In the genomic region with DNA sequence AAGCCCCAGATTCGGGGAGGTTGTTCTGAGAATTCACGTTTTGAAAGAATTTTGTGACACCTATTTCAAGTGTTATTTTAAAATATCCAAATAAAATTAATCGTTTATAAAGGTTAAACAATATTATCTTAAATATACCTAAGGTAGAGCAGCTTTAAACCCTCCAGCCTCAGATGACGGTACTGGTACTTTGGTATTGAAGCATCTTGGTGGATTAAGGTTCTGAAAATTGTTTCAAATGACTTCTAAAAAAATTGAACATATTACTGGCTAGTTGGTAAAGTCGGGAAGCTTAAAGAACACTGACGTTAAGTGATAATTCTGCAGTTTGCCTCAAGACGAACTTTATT, we compare ENCODE assay signal across 9 cellular contexts. TPM values are rescaled to one million over a fixed set of nuclear protein-coding genes. Genes with fewer than 3 reads are reported as not detected.
A peak's percentile ranks its signal among the peaks of the same experiment; 100 is the strongest.
DNase-seq lines count a peak whose midpoint lies in the region; ATAC-seq, FAIRE-seq and TF ChIP-seq lines count a peak whose summit lies in the region.
"Had no signal": no experiment of that assay in that cellular context is flagged by ENCODE, and none has a peak within 500 bp of the region (broad histone marks: within the 10 kb centered on the region; RNA-seq: fewer than 3 reads in every experiment).

No MANE protein-coding gene starts in this region.

- peaks cover 22% of the 10 kb centered on the region for H3K4me1 Mint-ChIP-seq in activated CD4-positive, alpha-beta memory T cell treated with anti-CD3 and anti-CD28 coated beads for 36 hours (ENCODE audit: low read depth)

- H3K9me3 ChIP-seq in HEK293 (ENCODE audit: control insufficient read depth, insufficient read depth, low read depth, low read length): no peaks in the 10 kb centered on the region
- no peaks in the 10 kb centered on the region for H3K9me3 ChIP-seq in right cardiac atrium (ENCODE audit: control insufficient read depth, low read length)
- H3K9me3 ChIP-seq in small intestine (ENCODE audit: control insufficient read depth, low read depth): no peaks in the 10 kb centered on the region

- ATAC-seq in right cardiac atrium (no peak), HG02981 (IDR thresholded peaks at IDR 0.05; ENCODE audit: unreplicated experiment) (no peak), GM21447 (IDR thresholded peaks at IDR 0.05; ENCODE audit: unreplicated experiment) (no peak), HG03571 (IDR thresholded peaks at IDR 0.05; ENCODE audit: unreplicated experiment) (no peak)

- H3K27ac ChIP-seq in HEK293 (ENCODE audit: extremely low read depth, low read depth, low read length) (peak overlapping the region; percentile 87; the same call in 1 of the 2 replicates), right cardiac atrium (ENCODE audit: low read length) (peak overlapping the region; percentile 92), small intestine (ENCODE audit: low read depth in 1 of 2, low read length in 1 of 2) (peak overlapping the region; percentile 69 to 96)

- H3K36me3 ChIP-seq in HEK293 (ENCODE audit: control insufficient read depth in 2 of 2, insufficient read depth in 1 of 2, low read length in 2 of 2) (peaks cover 19 to 35% of the 10 kb centered on the region in 2 experiments), small intestine (ENCODE audit: control insufficient read depth in 2 of 2, insufficient read depth in 2 of 2, low read length in 2 of 2) (peaks cover 3 to 5% of the 10 kb centered on the region in 2 donors)

- peaks cover 25% of the 10 kb centered on the region for H3K36me3 Mint-ChIP-seq in activated CD4-positive, alpha-beta memory T cell treated with anti-CD3 and anti-CD28 coated beads for 36 hours

- DNase-seq in activated CD4-positive, alpha-beta memory T cell treated with anti-CD3 and anti-CD28 coated beads for 36 hours: no peak
- DNase-seq in right cardiac atrium (no peak), small intestine (no peak), mesenteric fat pad (ENCODE audit: low spot score) (no peak)

- H3K27me3 ChIP-seq in right cardiac atrium (ENCODE audit: control insufficient read depth, insufficient read depth) (no peaks in the 10 kb centered on the region), small intestine (ENCODE audit: control insufficient read depth in 2 of 2, insufficient read depth in 2 of 2, low read length in 2 of 2) (no peaks in the 10 kb centered on the region)

- no peaks in the 10 kb centered on the region for H3K4me1 ChIP-seq in HEK293 (ENCODE audit: control insufficient read depth, insufficient read depth, low read length)
- no peaks in the 10 kb centered on the region for H3K4me1 ChIP-seq in right cardiac atrium (ENCODE audit: control insufficient read depth, insufficient read depth, low read length)
- H3K4me1 ChIP-seq in small intestine (ENCODE audit: control insufficient read depth in 2 of 2, insufficient read depth in 1 of 2, low read depth in 1 of 2, low read length in 1 of 2): peaks cover 0 to 8% of the 10 kb centered on the region in 2 donors

- WGBS in right cardiac atrium: 30% methylated on average over 7 of the region's 7 CpGs
- 13 to 27% (median 24%) methylated on average over 7 of the region's 7 CpGs for WGBS in small intestine, 3 donors

- H3K9me3 Mint-ChIP-seq in activated CD4-positive, alpha-beta memory T cell treated with anti-CD3 and anti-CD28 coated beads for 36 hours: no peaks in the 10 kb centered on the region

- intact Hi-C loops in activated CD4-positive, alpha-beta memory T cell treated with anti-CD3 and anti-CD28 coated beads for 36 hours (cut with micrococcal nuclease): loop anchor here (1.0 to 5.0 kb wide), 5 partner anchors 11 to 132 kb away; no protein-coding TSS in a partner anchor
- intact Hi-C loops in right cardiac atrium (cut with DNase I): no loop called here

- H3K27me3 Mint-ChIP-seq in activated CD4-positive, alpha-beta memory T cell treated with anti-CD3 and anti-CD28 coated beads for 36 hours: no peaks in the 10 kb centered on the region

- CTCF ChIA-PET in HEK293 (lab: Yijun Ruan, JAX): no interaction called here
- CTCF ChIA-PET in activated CD4-positive, alpha-beta memory T cell treated with anti-CD3 and anti-CD28 coated beads for 36 hours (lab: Charles Lee): interaction anchor here (1.3 kb wide), 1 partner anchor 12 kb away, joined by 6 read pairs; no protein-coding TSS in a partner anchor

- no peak for FAIRE-seq in small intestine (lab: Jason Lieb, UNC)

- H3K27ac Mint-ChIP-seq in activated CD4-positive, alpha-beta memory T cell treated with anti-CD3 and anti-CD28 coated beads for 36 hours: no peak overlapping the region

- H3K4me3 Mint-ChIP-seq in activated CD4-positive, alpha-beta memory T cell treated with anti-CD3 and anti-CD28 coated beads for 36 hours: peak overlapping the region; percentile 84

- H3K4me3 ChIP-seq in HEK293 (ENCODE audit: low read depth, low read length) (peak overlapping the region; percentile 95), right cardiac atrium (ENCODE audit: low read length) (peak overlapping the region; percentile 83), small intestine (ENCODE audit: low read depth in 1 of 2, low read length in 2 of 2) (peak overlapping the region in 1 of 2 donors; percentile 63)

- POLR2A ChIA-PET in HEK293 (lab: Yijun Ruan, JAX): no interaction called here
- POLR2A ChIA-PET in activated CD4-positive, alpha-beta memory T cell treated with anti-CD3 and anti-CD28 coated beads for 36 hours (lab: Charles Lee): no interaction called here

- TF ChIP-seq CTCF in HEK293 (tag by site-specific recombination; IDR thresholded peaks at IDR 0.05): no peak

TF ChIP-seq in HEK293, 187 proteins besides CTCF, POLR2A, EP300 and RAD21:
- TF ChIP-seq ZBTB21 (tag by site-specific recombination; IDR thresholded peaks at IDR 0.05): no peak
- TF ChIP-seq ZNF335 (tag by site-specific recombination; conservative IDR thresholded peaks at IDR 0.05): peak; percentile 12; the same call in 1 of the 2 replicates

RNA-seq across cellular contexts. Expression of gene HUS1, which starts 0.4 kb away (rescaled TPM):
- 10 to 100 TPM; 38.6 to 38.9 TPM for total RNA-seq in activated CD4-positive, alpha-beta memory T cell treated with anti-CD3 and anti-CD28 coated beads for 36 hours
- 10 to 100 TPM; 21.9 to 25.7 (median 24.3) TPM for total RNA-seq in right cardiac atrium
- polyA plus RNA-seq in right cardiac atrium: 13.2 TPM
- polyA plus RNA-seq in small intestine: 10 to 100 TPM in 2 of 3 donors, 1 to 10 TPM in 1; 9.5 to 12.0 (median 11.9) TPM
- total RNA-seq in mesenteric fat pad: 35.8 TPM

RNA-seq across cellular contexts. Expression of gene PKD1L1, which starts 31.5 kb away (rescaled TPM):
- under 1 TPM; 0.17 to 0.19 TPM for total RNA-seq in activated CD4-positive, alpha-beta memory T cell treated with anti-CD3 and anti-CD28 coated beads for 36 hours
- 1 to 10 TPM in 1 of 4 donors, under 1 TPM in 3; 0.79 to 1.5 (median 0.90) TPM for total RNA-seq in right cardiac atrium
- polyA plus RNA-seq in right cardiac atrium: 0.81 TPM
- under 1 TPM in 1 of 3 donors, not detected in 2; 0.42 TPM for polyA plus RNA-seq in small intestine
- 0.58 TPM for total RNA-seq in mesenteric fat pad

RNA-seq across cellular contexts. Expression of gene SUN3, which starts 49.1 kb away (rescaled TPM):
- not detected for total RNA-seq in activated CD4-positive, alpha-beta memory T cell treated with anti-CD3 and anti-CD28 coated beads for 36 hours
- total RNA-seq in right cardiac atrium (not detected), mesenteric fat pad (not detected)
- polyA plus RNA-seq in right cardiac atrium (not detected), small intestine (not detected)
- total RNA-seq: lung microvascular endothelial cell had no signal

RNA-seq across cellular contexts. Expression of gene C7orf57, which starts 55.5 kb away (rescaled TPM):
- under 1 TPM; 0.71 to 0.90 TPM for total RNA-seq in activated CD4-positive, alpha-beta memory T cell treated with anti-CD3 and anti-CD28 coated beads for 36 hours
- not detected for total RNA-seq in right cardiac atrium
- polyA plus RNA-seq in right cardiac atrium: not detected
- polyA plus RNA-seq in small intestine: under 1 TPM in 1 of 3 donors, not detected in 2; 0.03 TPM
- not detected for total RNA-seq in mesenteric fat pad
- total RNA-seq: lung microvascular endothelial cell had no signal
